21 cellular contexts compared by ENCODE assay signal in the genomic region with DNA sequence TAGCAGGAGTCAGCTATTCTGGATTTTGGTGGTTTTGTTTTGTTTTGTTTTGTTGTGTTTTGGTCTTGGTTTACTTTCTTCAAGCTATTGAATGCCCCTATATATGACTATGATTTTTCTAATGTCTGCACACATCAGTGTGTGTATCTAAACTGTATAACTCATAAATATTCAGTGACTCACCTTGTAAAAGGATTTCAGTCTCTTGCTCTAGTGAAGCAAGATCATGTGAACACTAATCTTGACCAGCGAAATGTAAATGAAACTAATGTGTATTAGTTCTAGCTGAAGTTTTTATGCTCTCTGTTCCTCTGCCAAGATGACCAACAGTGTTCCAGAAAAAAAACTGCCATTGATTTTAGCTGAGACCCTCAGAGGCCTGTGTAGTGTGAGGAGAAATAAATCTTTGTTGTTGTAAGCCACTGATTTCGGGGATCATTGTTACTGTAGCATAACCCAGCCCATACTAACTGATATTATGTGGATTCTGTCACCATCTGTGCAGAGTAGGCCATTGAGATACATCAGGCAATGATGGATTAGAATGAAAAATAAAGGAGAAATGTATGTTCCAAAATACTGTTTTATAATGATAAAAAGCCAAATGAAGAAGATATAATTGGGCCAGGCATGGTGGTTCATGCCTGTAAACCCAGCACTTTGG.
"Had no signal": no experiment of that assay in that cellular context is flagged by ENCODE, and none has a peak within 500 bp of the region (broad histone marks: within the 10 kb centered on the region; RNA-seq: fewer than 3 reads in every experiment).

No MANE protein-coding gene starts in this region.

- H3K27ac Mint-ChIP-seq: dendritic cell treated with granulocyte-macrophage colony-stimulating factor and Interleukin-4, amounts not matched to agents 40 ng/mL and 50 ng/mL, for 4 days; effector memory CD8-positive, alpha-beta T cell; nephron; progenitor cell of endocrine pancreas; stimulated activated naive B cell treated with anti-CD40 and anti-IgM and Interleukin-4, amounts not matched to agents 10 μg/mL and 1 μg/mL and 100 μg/mL, for 72 hours had no signal

- H3K4me3 ChIP-seq: esophagus squamous epithelium, heart left ventricle, pancreas, testis, tibial nerve, upper lobe of right lung, vagina had no signal

- H3K4me3 Mint-ChIP-seq: dendritic cell treated with granulocyte-macrophage colony-stimulating factor and Interleukin-4, amounts not matched to agents 40 ng/mL and 50 ng/mL, for 4 days; effector memory CD8-positive, alpha-beta T cell; naive B cell; nephron; stimulated activated naive B cell treated with anti-CD40 and anti-IgM and Interleukin-4, amounts not matched to agents 10 μg/mL and 1 μg/mL and 100 μg/mL, for 72 hours; stimulated activated naive CD8-positive, alpha-beta T cell treated with anti-CD3 and anti-CD28 coated beads, Interleukin-15, amount 100 ng/mL, for 72 hours had no signal

- H3K9me3 Mint-ChIP-seq: dendritic cell treated with granulocyte-macrophage colony-stimulating factor and Interleukin-4, amounts not matched to agents 40 ng/mL and 50 ng/mL, for 4 days; effector memory CD8-positive, alpha-beta T cell; naive B cell; stimulated activated naive B cell treated with anti-CD40 and anti-IgM and Interleukin-4, amounts not matched to agents 10 μg/mL and 1 μg/mL and 100 μg/mL, for 72 hours; stimulated activated naive CD8-positive, alpha-beta T cell treated with anti-CD3 and anti-CD28 coated beads, Interleukin-15, amount 100 ng/mL, for 72 hours had no signal

- H3K27me3 Mint-ChIP-seq: dendritic cell treated with granulocyte-macrophage colony-stimulating factor and Interleukin-4, amounts not matched to agents 40 ng/mL and 50 ng/mL, for 4 days; effector memory CD8-positive, alpha-beta T cell; naive B cell; progenitor cell of endocrine pancreas; stimulated activated naive B cell treated with anti-CD40 and anti-IgM and Interleukin-4, amounts not matched to agents 10 μg/mL and 1 μg/mL and 100 μg/mL, for 72 hours; stimulated activated naive CD8-positive, alpha-beta T cell treated with anti-CD3 and anti-CD28 coated beads, Interleukin-15, amount 100 ng/mL, for 72 hours had no signal

- H3K4me1 ChIP-seq: esophagus squamous epithelium, pancreas, testis, tibial nerve, upper lobe of right lung, vagina had no signal

- H3K36me3 ChIP-seq: esophagus squamous epithelium, pancreas, upper lobe of right lung, vagina had no signal

- H3K4me1 Mint-ChIP-seq: nephron; stimulated activated naive CD8-positive, alpha-beta T cell treated with anti-CD3 and anti-CD28 coated beads, Interleukin-15, amount 100 ng/mL, for 72 hours had no signal

- ATAC-seq: effector memory CD8-positive, alpha-beta T cell; heart left ventricle; pancreas; sciatic nerve; stimulated activated naive B cell treated with anti-CD40 and anti-IgM and Interleukin-4, amounts not matched to agents 10 μg/mL and 1 μg/mL and 100 μg/mL, for 72 hours; stimulated activated naive CD8-positive, alpha-beta T cell treated with anti-CD3 and anti-CD28 coated beads, Interleukin-15, amount 100 ng/mL, for 72 hours; upper lobe of right lung had no signal

- H3K27ac ChIP-seq: esophagus squamous epithelium, heart left ventricle, pancreas, testis, tibial nerve, upper lobe of right lung, vagina had no signal

- H3K27me3 ChIP-seq: esophagus squamous epithelium, heart left ventricle, pancreas, testis, tibial nerve, upper lobe of right lung, vagina had no signal

- H3K9me3 ChIP-seq: esophagus squamous epithelium, heart left ventricle, pancreas, testis, tibial nerve, upper lobe of right lung, vagina had no signal

- DNase-seq: effector memory CD8-positive, alpha-beta T cell; esophagus squamous epithelium; heart left ventricle; hippocampal formation; kidney glomerular epithelial cell; mesendoderm; naive B cell; occipital lobe; pancreas; stimulated activated CD4-positive, alpha-beta T cell treated with anti-CD3 and anti-CD28 coated beads, Interleukin-2, amount 100 ng/mL, for 24 hours; stimulated activated CD4-positive, alpha-beta T cell treated with anti-CD3 and anti-CD28 coated beads, Interleukin-4, amount 100 ng/mL, for 4 hours; stimulated activated naive B cell treated with anti-CD40 and anti-IgM and Interleukin-4, amounts not matched to agents 10 μg/mL and 1 μg/mL and 100 μg/mL, for 72 hours; stimulated activated naive CD8-positive, alpha-beta T cell treated with anti-CD3 and anti-CD28 coated beads, Interleukin-15, amount 100 ng/mL, for 72 hours; testis; upper lobe of right lung had no signal
